In genomic region chr1:231240883-231241735, GRCh38 we compare ENCODE assay signal across 1 cellular context.
TF ChIP-seq lines count a peak whose summit lies in the region.

TSS of gene GNPAT (plus strand) at chr1:231241212. CDS start at chr1:231241379, 167 bp downstream.

TF ChIP-seq in HepG2, 621 proteins besides CTCF, POLR2A, EP300 and RAD21 (continued from another document and continues in another):
- TF ChIP-seq THAP8 (CRISPR knock-in tag; IDR thresholded peaks at IDR 0.05; ENCODE audit: borderline replicate concordance) (no peak), IKZF1 (IDR thresholded peaks at IDR 0.05) (no peak), ZSCAN20 (CRISPR knock-in tag; IDR thresholded peaks at IDR 0.05; ENCODE audit: borderline replicate concordance) (no peak), MIER3 (CRISPR knock-in tag; IDR thresholded peaks at IDR 0.05; ENCODE audit: borderline replicate concordance) (peak; percentile 46; the same call in 1 of the 2 replicates), ZNF230 (CRISPR knock-in tag; IDR thresholded peaks at IDR 0.05) (no peak), RFXAP (CRISPR knock-in tag; IDR thresholded peaks at IDR 0.05; ENCODE audit: borderline replicate concordance) (0 out of 2 replicates have a peak, but pooled peaks have one; percentile 10), ZNF556 (CRISPR knock-in tag; IDR thresholded peaks at IDR 0.05; ENCODE audit: borderline replicate concordance) (peak; percentile 37; the same call in 1 of the 2 replicates), AFF4 (CRISPR knock-in tag; IDR thresholded peaks at IDR 0.05) (no peak; the same call in 1 of the 2 replicates), AGO2 (optimal IDR thresholded peaks at IDR 0.05; ENCODE audit: low read depth, low read length) (peak; percentile 83), ESRRA (CRISPR knock-in tag; IDR thresholded peaks at IDR 0.05; ENCODE audit: low read depth) (no peak), ZNF333 (CRISPR knock-in tag; IDR thresholded peaks at IDR 0.05; ENCODE audit: borderline replicate concordance) (0 out of 2 replicates have a peak, but pooled peaks have one; percentile 58), NFIC (IDR thresholded peaks at IDR 0.05; ENCODE audit: low read length) (no peak), ZNF207 (IDR thresholded peaks at IDR 0.05; ENCODE audit: borderline replicate concordance) (no peak), PHB2 (IDR thresholded peaks at IDR 0.05; ENCODE audit: partially characterized antibody) (no peak), TRIM24 (CRISPR knock-in tag; IDR thresholded peaks at IDR 0.05) (no peak), HMG20A (CRISPR knock-in tag; IDR thresholded peaks at IDR 0.05; ENCODE audit: borderline replicate concordance) (no peak), PRMT3 (CRISPR knock-in tag; IDR thresholded peaks at IDR 0.05; ENCODE audit: borderline replicate concordance, low read depth) (no peak), REST (IDR thresholded peaks at IDR 0.05; ENCODE audit: borderline replicate concordance in 1 of 2, low read depth in 1 of 2, low read length in 2 of 2) (peak in 1 of 2 experiments; percentile 78; a peak in 1 of 4 replicates), ZNF33A (CRISPR knock-in tag; IDR thresholded peaks at IDR 0.05; ENCODE audit: borderline replicate concordance) (no peak), ZNF367 (CRISPR knock-in tag; IDR thresholded peaks at IDR 0.05; ENCODE audit: borderline replicate concordance) (no peak), ZNF749 (CRISPR knock-in tag; IDR thresholded peaks at IDR 0.05; ENCODE audit: borderline replicate concordance) (no peak), KLF15 (CRISPR knock-in tag; IDR thresholded peaks at IDR 0.05; ENCODE audit: borderline replicate concordance) (no peak), ZNF431 (CRISPR knock-in tag; IDR thresholded peaks at IDR 0.05; ENCODE audit: borderline replicate concordance, low read depth) (no peak), ZNF274 (CRISPR knock-in tag; IDR thresholded peaks at IDR 0.05) (peak; percentile 89), FIP1L1 (IDR thresholded peaks at IDR 0.05; ENCODE audit: borderline replicate concordance, insufficient read depth, low read depth, low read length) (0 out of 2 replicates have a peak, but pooled peaks have one; percentile 23), NCOA1 (CRISPR knock-in tag; IDR thresholded peaks at IDR 0.05) (no peak), NCOA5 (CRISPR knock-in tag; IDR thresholded peaks at IDR 0.05) (no peak), ZNF3 (CRISPR knock-in tag; IDR thresholded peaks at IDR 0.05) (no peak), ZIK1 (CRISPR knock-in tag; IDR thresholded peaks at IDR 0.05; ENCODE audit: borderline replicate concordance, low read depth) (peak; percentile 84; the same call in 1 of the 2 replicates), ZFP90 (CRISPR knock-in tag; IDR thresholded peaks at IDR 0.05; ENCODE audit: borderline replicate concordance) (peak; percentile 63; the same call in 1 of the 2 replicates)
- TF ChIP-seq, protein P1, sequence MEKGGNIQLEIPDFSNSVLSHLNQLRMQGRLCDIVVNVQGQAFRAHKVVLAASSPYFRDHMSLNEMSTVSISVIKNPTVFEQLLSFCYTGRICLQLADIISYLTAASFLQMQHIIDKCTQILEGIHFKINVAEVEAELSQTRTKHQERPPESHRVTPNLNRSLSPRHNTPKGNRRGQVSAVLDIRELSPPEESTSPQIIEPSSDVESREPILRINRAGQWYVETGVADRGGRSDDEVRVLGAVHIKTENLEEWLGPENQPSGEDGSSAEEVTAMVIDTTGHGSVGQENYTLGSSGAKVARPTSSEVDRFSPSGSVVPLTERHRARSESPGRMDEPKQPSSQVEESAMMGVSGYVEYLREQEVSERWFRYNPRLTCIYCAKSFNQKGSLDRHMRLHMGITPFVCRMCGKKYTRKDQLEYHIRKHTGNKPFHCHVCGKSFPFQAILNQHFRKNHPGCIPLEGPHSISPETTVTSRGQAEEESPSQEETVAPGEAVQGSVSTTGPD (CRISPR knock-in tag; IDR thresholded peaks at IDR 0.05) = 0 out of 2 replicates have a peak, but pooled peaks have one; percentile 29
- TF ChIP-seq, protein P2, sequence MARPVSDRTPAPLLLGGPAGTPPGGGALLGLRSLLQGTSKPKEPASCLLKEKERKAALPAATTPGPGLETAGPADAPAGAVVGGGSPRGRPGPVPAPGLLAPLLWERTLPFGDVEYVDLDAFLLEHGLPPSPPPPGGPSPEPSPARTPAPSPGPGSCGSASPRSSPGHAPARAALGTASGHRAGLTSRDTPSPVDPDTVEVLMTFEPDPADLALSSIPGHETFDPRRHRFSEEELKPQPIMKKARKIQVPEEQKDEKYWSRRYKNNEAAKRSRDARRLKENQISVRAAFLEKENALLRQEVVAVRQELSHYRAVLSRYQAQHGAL (CRISPR knock-in tag; IDR thresholded peaks at IDR 0.05; ENCODE audit: not compliant biosample characterization) = no peak
- TF ChIP-seq, protein P3, sequence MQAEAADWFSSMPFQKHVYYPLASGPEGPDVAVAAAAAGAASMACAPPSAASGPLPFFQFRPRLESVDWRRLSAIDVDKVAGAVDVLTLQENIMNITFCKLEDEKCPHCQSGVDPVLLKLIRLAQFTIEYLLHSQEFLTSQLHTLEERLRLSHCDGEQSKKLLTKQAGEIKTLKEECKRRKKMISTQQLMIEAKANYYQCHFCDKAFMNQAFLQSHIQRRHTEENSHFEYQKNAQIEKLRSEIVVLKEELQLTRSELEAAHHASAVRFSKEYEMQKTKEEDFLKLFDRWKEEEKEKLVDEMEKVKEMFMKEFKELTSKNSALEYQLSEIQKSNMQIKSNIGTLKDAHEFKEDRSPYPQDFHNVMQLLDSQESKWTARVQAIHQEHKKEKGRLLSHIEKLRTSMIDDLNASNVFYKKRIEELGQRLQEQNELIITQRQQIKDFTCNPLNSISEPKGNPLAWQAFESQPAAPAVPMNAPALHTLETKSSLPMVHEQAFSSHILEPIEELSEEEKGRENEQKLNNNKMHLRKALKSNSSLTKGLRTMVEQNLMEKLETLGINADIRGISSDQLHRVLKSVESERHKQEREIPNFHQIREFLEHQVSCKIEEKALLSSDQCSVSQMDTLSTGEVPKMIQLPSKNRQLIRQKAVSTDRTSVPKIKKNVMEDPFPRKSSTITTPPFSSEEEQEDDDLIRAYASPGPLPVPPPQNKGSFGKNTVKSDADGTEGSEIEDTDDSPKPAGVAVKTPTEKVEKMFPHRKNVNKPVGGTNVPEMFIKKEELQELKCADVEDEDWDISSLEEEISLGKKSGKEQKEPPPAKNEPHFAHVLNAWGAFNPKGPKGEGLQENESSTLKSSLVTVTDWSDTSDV (CRISPR knock-in tag; IDR thresholded peaks at IDR 0.05) = peak; percentile 73; the same call in 1 of the 2 replicates
- TF ChIP-seq, protein P4, sequence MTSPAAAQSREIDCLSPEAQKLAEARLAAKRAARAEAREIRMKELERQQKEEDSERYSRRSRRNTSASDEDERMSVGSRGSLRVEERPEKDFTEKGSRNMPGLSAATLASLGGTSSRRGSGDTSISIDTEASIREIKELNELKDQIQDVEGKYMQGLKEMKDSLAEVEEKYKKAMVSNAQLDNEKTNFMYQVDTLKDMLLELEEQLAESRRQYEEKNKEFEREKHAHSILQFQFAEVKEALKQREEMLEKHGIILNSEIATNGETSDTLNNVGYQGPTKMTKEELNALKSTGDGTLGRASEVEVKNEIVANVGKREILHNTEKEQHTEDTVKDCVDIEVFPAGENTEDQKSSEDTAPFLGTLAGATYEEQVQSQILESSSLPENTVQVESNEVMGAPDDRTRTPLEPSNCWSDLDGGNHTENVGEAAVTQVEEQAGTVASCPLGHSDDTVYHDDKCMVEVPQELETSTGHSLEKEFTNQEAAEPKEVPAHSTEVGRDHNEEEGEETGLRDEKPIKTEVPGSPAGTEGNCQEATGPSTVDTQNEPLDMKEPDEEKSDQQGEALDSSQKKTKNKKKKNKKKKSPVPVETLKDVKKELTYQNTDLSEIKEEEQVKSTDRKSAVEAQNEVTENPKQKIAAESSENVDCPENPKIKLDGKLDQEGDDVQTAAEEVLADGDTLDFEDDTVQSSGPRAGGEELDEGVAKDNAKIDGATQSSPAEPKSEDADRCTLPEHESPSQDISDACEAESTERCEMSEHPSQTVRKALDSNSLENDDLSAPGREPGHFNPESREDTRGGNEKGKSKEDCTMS (CRISPR knock-in tag; conservative IDR thresholded peaks at IDR 0.05) = no peak
- TF ChIP-seq, protein P5, sequence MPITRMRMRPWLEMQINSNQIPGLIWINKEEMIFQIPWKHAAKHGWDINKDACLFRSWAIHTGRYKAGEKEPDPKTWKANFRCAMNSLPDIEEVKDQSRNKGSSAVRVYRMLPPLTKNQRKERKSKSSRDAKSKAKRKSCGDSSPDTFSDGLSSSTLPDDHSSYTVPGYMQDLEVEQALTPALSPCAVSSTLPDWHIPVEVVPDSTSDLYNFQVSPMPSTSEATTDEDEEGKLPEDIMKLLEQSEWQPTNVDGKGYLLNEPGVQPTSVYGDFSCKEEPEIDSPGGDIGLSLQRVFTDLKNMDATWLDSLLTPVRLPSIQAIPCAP (CRISPR knock-in tag; IDR thresholded peaks at IDR 0.05; ENCODE audit: low read depth) = no peak
